Comparison of ENCODE assay signal across 8 cellular contexts in the genomic region with DNA sequence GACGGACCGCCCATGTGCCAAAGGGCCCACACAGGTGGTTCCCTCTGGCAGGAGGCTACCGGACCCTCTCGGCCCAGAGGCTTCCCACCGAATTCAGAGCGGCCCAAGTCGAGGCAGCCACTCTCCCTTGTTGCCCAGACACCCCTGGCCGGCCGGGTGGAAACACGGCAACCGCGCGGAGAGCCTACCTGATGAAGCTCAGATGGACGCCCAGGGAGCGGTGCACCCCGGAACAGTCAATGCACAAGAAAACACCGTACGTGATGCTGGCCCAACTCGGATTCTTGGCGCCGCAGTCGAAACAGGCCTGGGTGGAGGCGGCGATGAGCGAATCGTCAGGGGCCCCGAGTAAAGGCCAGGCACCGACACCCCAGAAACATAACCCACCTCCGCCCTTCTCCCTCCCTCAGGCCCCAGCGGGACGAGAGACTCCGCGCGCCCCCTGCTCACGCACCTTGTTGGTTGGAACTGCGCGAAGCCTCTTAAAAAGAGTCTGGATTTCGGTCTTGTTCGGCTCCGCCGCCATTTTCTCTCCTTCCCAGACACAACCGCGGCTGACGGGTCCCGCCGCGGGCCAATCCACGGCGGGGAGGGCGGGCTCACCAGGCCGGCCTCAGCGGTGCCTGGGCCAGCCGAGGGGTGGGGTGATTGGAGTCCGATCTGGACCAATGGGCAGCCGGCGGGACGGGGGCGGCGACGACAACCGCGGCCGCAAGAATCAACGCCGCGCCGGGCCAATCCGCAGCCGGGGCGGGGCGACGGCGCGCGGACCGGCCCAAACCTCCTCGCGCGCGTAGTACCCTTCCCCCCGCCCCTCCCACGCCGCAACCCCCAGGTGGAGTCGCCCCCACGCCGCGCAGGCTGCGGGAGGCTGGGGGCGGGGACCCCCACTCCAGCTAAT. TPM values are rescaled to one million over a fixed set of nuclear protein-coding genes. Genes with fewer than 3 reads are reported as not detected.
DNase-seq lines count a peak whose midpoint lies in the region; ATAC-seq and TF ChIP-seq lines count a peak whose summit lies in the region.

A gene (minus strand): TSS at position 552 of the 901 bp plus-strand sequence. CDS start 26 bp downstream, at position 526.

- peak within 1 kb of the TSS; percentile 100 for H3K4me3 ChIP-seq in osteoblast (ENCODE audit: insufficient read depth, low read length)
- H3K4me3 ChIP-seq in testis = peak within 1 kb of the TSS; percentile 96 to 100

- no peaks in the 10 kb centered on the region for H3K27me3 ChIP-seq in osteoblast (ENCODE audit: insufficient read depth, low read length)
- no peaks in the 10 kb centered on the region for H3K27me3 ChIP-seq in testis

- H3K4me1 ChIP-seq in osteoblast (ENCODE audit: insufficient read depth, low read length) = peaks cover 19% of the 10 kb centered on the region
- H3K4me1 ChIP-seq in testis = peaks cover 26% of the 10 kb centered on the region

- H3K36me3 Mint-ChIP-seq in activated naive CD4-positive, alpha-beta T cell treated with anti-CD3 and anti-CD28 coated beads, Interleukin-2, amount 50 U/mL, for 72 hours = peaks cover 13 to 17% of the 10 kb centered on the region in 2 donors

- H4K20me1 ChIP-seq in osteoblast (ENCODE audit: insufficient read depth, low read length) = peaks cover 28% of the 10 kb centered on the region

- H3K27ac ChIP-seq in osteoblast (ENCODE audit: low read depth, low read length) (peak within 1 kb of the TSS; percentile 96), testis (peak within 1 kb of the TSS; percentile 98 to 99)

- 0% methylated on average over 77 of the region's 89 CpGs; no CpG with 5 or more reads in 1 of the 2 donors for WGBS in testis, 2 donors

- H3K9me3 ChIP-seq in osteoblast (ENCODE audit: low read depth, low read length) (no peaks in the 10 kb centered on the region), testis (no peaks in the 10 kb centered on the region)

- H3K36me3 ChIP-seq in osteoblast (ENCODE audit: insufficient read depth, low read length) = peaks cover 37% of the 10 kb centered on the region
- no peaks in the 10 kb centered on the region for H3K36me3 ChIP-seq in testis (ENCODE audit: low read depth, missing control alignments)

- ATAC-seq in HG02623 (IDR thresholded peaks at IDR 0.05; ENCODE audit: unreplicated experiment) = peak; percentile 91
- peak; percentile 95 to 97 for ATAC-seq in activated naive CD4-positive, alpha-beta T cell treated with anti-CD3 and anti-CD28 coated beads, Interleukin-2, amount 50 U/mL, for 72 hours

- peak within 1 kb of the TSS; percentile 97 for H2AFZ ChIP-seq in osteoblast (ENCODE audit: low read length)

- peak; percentile 45 for TF ChIP-seq POLR2A in GM10847 (IDR thresholded peaks at IDR 0.05; ENCODE audit: extremely low read depth, insufficient read length)
- no peak for TF ChIP-seq POLR2A in testis (IDR thresholded peaks at IDR 0.05)

- H3K27ac Mint-ChIP-seq in activated naive CD4-positive, alpha-beta T cell treated with anti-CD3 and anti-CD28 coated beads, Interleukin-2, amount 50 U/mL, for 72 hours = peak within 1 kb of the TSS; percentile 97 to 100

- DNase-seq in NCI-H1092 treated with DMSO at 0.1 percent for 48 hours (lab: John Stamatoyannopoulos, UW) (peak; percentile 98), SKM-1 treated with dmso at 0.1 percent for 144 hours (lab: John Stamatoyannopoulos, UW; ENCODE audit: unreplicated experiment) (peak; percentile 92), glomerular endothelial cell (ENCODE audit: extremely low read depth, low read depth, low spot score) (no peak), osteoblast (ENCODE audit: insufficient read length, low spot score, missing footprints) (peak; percentile 100), testis (peak; percentile 99)
- peak; percentile 97 for DNase-seq in activated naive CD4-positive, alpha-beta T cell treated with anti-CD3 and anti-CD28 coated beads, Interleukin-2, amount 50 U/mL, for 72 hours (ENCODE audit: low spot score in 2 of 2)

- no peaks in the 10 kb centered on the region for H3K9me3 Mint-ChIP-seq in activated naive CD4-positive, alpha-beta T cell treated with anti-CD3 and anti-CD28 coated beads, Interleukin-2, amount 50 U/mL, for 72 hours

- H3K79me2 ChIP-seq in osteoblast (ENCODE audit: insufficient read depth, low read length) = peaks cover 49% of the 10 kb centered on the region

- TF ChIP-seq CTCF in osteoblast (IDR thresholded peaks at IDR 0.05; ENCODE audit: extremely low read depth, low read depth, low read length) (no peak), testis (IDR thresholded peaks at IDR 0.05) (no peak)

- H3K4me2 ChIP-seq in osteoblast (ENCODE audit: insufficient read depth, low read length) = peak within 1 kb of the TSS; percentile 100

- intact Hi-C loops in testis (cut with DNase I; ENCODE audit: low total_unique reads) = no loop called here

RNA-seq across cellular contexts. Expression of the gene that starts here (rescaled TPM):
- total RNA-seq in activated naive CD4-positive, alpha-beta T cell treated with anti-CD3 and anti-CD28 coated beads, Interleukin-2, amount 50 U/mL, for 72 hours = 100 to 1,000 TPM in 1 of 2 donors, 10 to 100 TPM in 1; 84.8 to 125 TPM
- total RNA-seq in glomerular endothelial cell = 91.4 and 105 TPM in 2 replicates
- 104 and 139 TPM in 2 replicates for total RNA-seq in osteoblast
- 100 to 1,000 TPM; 167 to 178 TPM for total RNA-seq in testis
- 82.4 TPM for polyA plus RNA-seq in testis (ENCODE audit: insufficient read depth, low read depth, low replicate concordance)
